Comparison of ENCODE assay signal across 20 cellular contexts in genomic region chrX:9144643-9145290, GRCh38.
DNase-seq lines count a peak whose midpoint lies in the region; ATAC-seq and TF ChIP-seq lines count a peak whose summit lies in the region.
"Had no signal": no experiment of that assay in that cellular context is flagged by ENCODE, and none has a peak within 500 bp of the region (broad histone marks: within the 10 kb centered on the region; RNA-seq: fewer than 3 reads in every experiment).

No MANE protein-coding gene starts in this region.

- H3K36me3 ChIP-seq in SK-N-MC (ENCODE audit: insufficient read depth, low read length), result no peaks in the 10 kb centered on the region
- H3K36me3 ChIP-seq: vagina, WERI-Rb-1 had no signal

- H3K9me3 ChIP-seq in SK-N-MC (ENCODE audit: low read depth, low read length), result no peaks in the 10 kb centered on the region
- H3K9me3 ChIP-seq: vagina had no signal

- no peak for ATAC-seq in GM21515 (IDR thresholded peaks at IDR 0.05; ENCODE audit: unreplicated experiment)
- ATAC-seq in GM19351 (IDR thresholded peaks at IDR 0.05; ENCODE audit: unreplicated experiment), result no peak
- ATAC-seq: left cardiac atrium; naive thymus-derived CD8-positive, alpha-beta T cell; T-helper 17 cell had no signal

- DNase-seq in AG10803 (ENCODE audit: low read depth) (peak; percentile 48), ELF-1 (ENCODE audit: low read depth, low spot score) (peak; percentile 81), SK-N-MC (ENCODE audit: low read depth, low spot score) (peak; percentile 45), kidney tubule cell (ENCODE audit: low spot score) (peak; percentile 51), occipital lobe (lab: John Stamatoyannopoulos, UW) (no peak), NCI-H446 treated with DMSO at 0.1 percent for 48 hours (lab: John Stamatoyannopoulos, UW) (no peak)
- DNase-seq: amniotic stem cell; CD8-positive, alpha-beta memory T cell; DND-41; left cardiac atrium; naive thymus-derived CD8-positive, alpha-beta T cell; NCI-H1436; NCI-H526 treated with DMSO at 0.1 percent for 48 hours; posterior cingulate gyrus; T-helper 17 cell; WERI-Rb-1 had no signal

- no peak overlapping the region for H3K9ac ChIP-seq in SK-N-MC (ENCODE audit: insufficient read length)

- no peak for TF ChIP-seq CTCF in AG10803 (conservative IDR thresholded peaks at IDR 0.05; ENCODE audit: low read length)

- no peak overlapping the region for H3K27ac ChIP-seq in SK-N-MC
- H3K27ac ChIP-seq: epithelial cell of prostate, vagina, WERI-Rb-1 had no signal

- H3K4me3 ChIP-seq in AG10803 (ENCODE audit: low read length) (no peak overlapping the region), SK-N-MC (no peak overlapping the region)
- H3K4me3 ChIP-seq: vagina had no signal

Comparison
In these comparisons a context has a peak if more than half of its experiments do, and no peak if none do; other contexts are left out.
1. DNase-seq: peak in AG10803 (single experiment), ELF-1 (single experiment), SK-N-MC (single experiment) and kidney tubule cell (single experiment); none in occipital lobe (single experiment) and NCI-H446 treated with DMSO at 0.1 percent for 48 hours (single experiment).